Comparison of ENCODE assay signal across 8 cellular contexts in genomic region chr15:31216210-31216911, GRCh38.
DNase-seq lines count a peak whose midpoint lies in the region; ATAC-seq and TF ChIP-seq lines count a peak whose summit lies in the region.

No MANE protein-coding gene starts in this region.

- H3K4me3 ChIP-seq in endocrine pancreas (ENCODE audit: control insufficient read depth, insufficient read depth, low read length), result peak overlapping the region; percentile 19

- no peaks in the 10 kb centered on the region for H3K9me3 Mint-ChIP-seq in activated B cell treated with CpG ODN at 0.5 μM for 24 hours

- H3K4me1 ChIP-seq in endocrine pancreas (ENCODE audit: control insufficient read depth, insufficient read depth, low read length), result no peaks in the 10 kb centered on the region

- H3K9me3 ChIP-seq in endocrine pancreas (ENCODE audit: control insufficient read depth, low read length), result no peaks in the 10 kb centered on the region

- TF ChIP-seq CTCF in activated B cell treated with CpG ODN at 0.5 μM for 24 hours (IDR thresholded peaks at IDR 0.05), result no peak

- peak overlapping the region; percentile 93 for H3K27ac Mint-ChIP-seq in activated B cell treated with CpG ODN at 0.5 μM for 24 hours

- no peaks in the 10 kb centered on the region for H3K36me3 ChIP-seq in endocrine pancreas (ENCODE audit: control insufficient read depth, insufficient read depth, low read length)

- POLR2A ChIA-PET in activated B cell treated with CpG ODN at 0.5 μM for 24 hours (lab: Charles Lee), result interaction anchor here (0.6 to 5.9 kb wide), 10 partner anchors 9 to 221 kb away, joined by 3 to 173 read pairs (median 6); partner anchors contain the start of gene KLF13

- no peaks in the 10 kb centered on the region for H3K27me3 ChIP-seq in endocrine pancreas (ENCODE audit: control insufficient read depth, insufficient read depth, low read length)

- intact Hi-C loops in activated B cell treated with CpG ODN at 0.5 μM for 24 hours (cut with micrococcal nuclease), result loop anchor here (1.0 to 5.0 kb wide), 5 partner anchors 8 to 256 kb away; partner anchors contain the start of gene MTMR10

- no peaks in the 10 kb centered on the region for H3K27me3 Mint-ChIP-seq in activated B cell treated with CpG ODN at 0.5 μM for 24 hours

- H3K4me1 Mint-ChIP-seq in activated B cell treated with CpG ODN at 0.5 μM for 24 hours, result peaks cover 47% of the 10 kb centered on the region

- H3K9ac ChIP-seq in endocrine pancreas (ENCODE audit: control insufficient read depth, insufficient read depth, low read length), result peak overlapping the region; percentile 47

- ATAC-seq in HG02642 (IDR thresholded peaks at IDR 0.05; ENCODE audit: poor library complexity, unreplicated experiment) (peak; percentile 44), activated B cell treated with CpG ODN at 0.5 μM for 24 hours (ENCODE audit: low read depth) (peak; percentile 51)

- H3K36me3 Mint-ChIP-seq in activated B cell treated with CpG ODN at 0.5 μM for 24 hours (ENCODE audit: low read depth), result peaks cover 10% of the 10 kb centered on the region

- H3K4me3 Mint-ChIP-seq in activated B cell treated with CpG ODN at 0.5 μM for 24 hours, result peak overlapping the region; percentile 88

- CTCF ChIA-PET in activated B cell treated with CpG ODN at 0.5 μM for 24 hours (lab: Charles Lee), result interaction anchor here (1.2 kb wide), 1 partner anchor 47 kb away, joined by 6 read pairs; no protein-coding TSS in a partner anchor

- DNase-seq in NCI-H82 (lab: John Stamatoyannopoulos, UW) (peak; percentile 44), NCI-H82 treated with DMSO at 0.1 percent for 48 hours (lab: John Stamatoyannopoulos, UW; ENCODE audit: unreplicated experiment) (no peak), NCI-H146 (lab: John Stamatoyannopoulos, UW) (peak; percentile 86), activated B cell treated with CpG ODN at 0.5 μM for 24 hours (peak; percentile 48), mesenteric fat pad (ENCODE audit: low spot score) (peak; percentile 91)
- peak; percentile 51 for DNase-seq in stimulated activated naive CD4-positive, alpha-beta T cell treated with Interleukin-2 at 50 U/mL for 16 hours (lab: John Stamatoyannopoulos, UW)
